ENCODE assay signal across 2 cellular contexts in the genomic region with DNA sequence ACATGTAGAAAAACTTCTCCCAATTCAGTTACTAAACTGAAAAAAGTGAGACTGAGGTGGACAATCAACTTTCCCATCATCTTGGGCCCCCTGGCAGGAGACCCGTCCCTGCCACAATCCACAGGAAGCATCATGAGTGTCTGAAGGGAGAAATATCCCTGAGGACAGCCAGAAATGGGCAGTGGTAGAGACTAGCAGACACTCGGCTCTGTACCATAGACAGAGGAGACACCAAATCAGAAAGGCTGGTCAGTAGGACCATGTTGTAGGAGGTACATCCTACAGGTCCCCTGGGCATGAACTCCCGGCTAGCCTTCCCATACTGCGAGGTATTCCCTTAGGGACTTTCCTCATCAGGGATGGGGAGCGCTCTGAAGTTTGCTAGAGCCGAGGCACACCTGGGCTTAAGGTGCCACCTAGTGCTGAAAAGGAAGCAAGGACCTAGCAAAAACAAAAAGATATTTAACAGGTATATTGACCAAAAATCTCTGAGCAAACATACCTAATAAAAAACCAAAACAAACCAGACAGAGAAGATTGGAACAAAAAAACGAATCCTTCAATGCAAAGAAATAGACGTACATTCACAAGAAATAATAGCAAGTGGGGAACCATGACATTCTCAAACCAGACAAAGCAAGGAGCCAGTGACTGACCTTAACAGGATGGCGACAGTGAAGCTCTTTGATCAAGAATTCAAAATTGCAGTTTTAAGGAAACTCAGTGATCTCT.
A peak's percentile ranks its signal among the peaks of the same experiment; 100 is the strongest.
TF ChIP-seq lines count a peak whose summit lies in the region.

No MANE protein-coding gene starts in this region.

TF ChIP-seq in WTC11, 78 proteins besides CTCF, POLR2A, EP300 and RAD21 (continued from another document):
- TF ChIP-seq, protein P1, sequence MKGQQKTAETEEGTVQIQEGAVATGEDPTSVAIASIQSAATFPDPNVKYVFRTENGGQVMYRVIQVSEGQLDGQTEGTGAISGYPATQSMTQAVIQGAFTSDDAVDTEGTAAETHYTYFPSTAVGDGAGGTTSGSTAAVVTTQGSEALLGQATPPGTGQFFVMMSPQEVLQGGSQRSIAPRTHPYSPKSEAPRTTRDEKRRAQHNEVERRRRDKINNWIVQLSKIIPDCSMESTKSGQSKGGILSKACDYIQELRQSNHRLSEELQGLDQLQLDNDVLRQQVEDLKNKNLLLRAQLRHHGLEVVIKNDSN (CRISPR knock-in tag; IDR thresholded peaks at IDR 0.05): no peak
- no peak for TF ChIP-seq ZNF396 (CRISPR knock-in tag; IDR thresholded peaks at IDR 0.05; ENCODE audit: borderline replicate concordance)
- TF ChIP-seq, protein P2, sequence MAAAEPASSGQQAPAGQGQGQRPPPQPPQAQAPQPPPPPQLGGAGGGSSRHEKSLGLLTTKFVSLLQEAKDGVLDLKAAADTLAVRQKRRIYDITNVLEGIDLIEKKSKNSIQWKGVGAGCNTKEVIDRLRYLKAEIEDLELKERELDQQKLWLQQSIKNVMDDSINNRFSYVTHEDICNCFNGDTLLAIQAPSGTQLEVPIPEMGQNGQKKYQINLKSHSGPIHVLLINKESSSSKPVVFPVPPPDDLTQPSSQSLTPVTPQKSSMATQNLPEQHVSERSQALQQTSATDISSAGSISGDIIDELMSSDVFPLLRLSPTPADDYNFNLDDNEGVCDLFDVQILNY (CRISPR knock-in tag; IDR thresholded peaks at IDR 0.05): no peak
- TF ChIP-seq, protein P3, sequence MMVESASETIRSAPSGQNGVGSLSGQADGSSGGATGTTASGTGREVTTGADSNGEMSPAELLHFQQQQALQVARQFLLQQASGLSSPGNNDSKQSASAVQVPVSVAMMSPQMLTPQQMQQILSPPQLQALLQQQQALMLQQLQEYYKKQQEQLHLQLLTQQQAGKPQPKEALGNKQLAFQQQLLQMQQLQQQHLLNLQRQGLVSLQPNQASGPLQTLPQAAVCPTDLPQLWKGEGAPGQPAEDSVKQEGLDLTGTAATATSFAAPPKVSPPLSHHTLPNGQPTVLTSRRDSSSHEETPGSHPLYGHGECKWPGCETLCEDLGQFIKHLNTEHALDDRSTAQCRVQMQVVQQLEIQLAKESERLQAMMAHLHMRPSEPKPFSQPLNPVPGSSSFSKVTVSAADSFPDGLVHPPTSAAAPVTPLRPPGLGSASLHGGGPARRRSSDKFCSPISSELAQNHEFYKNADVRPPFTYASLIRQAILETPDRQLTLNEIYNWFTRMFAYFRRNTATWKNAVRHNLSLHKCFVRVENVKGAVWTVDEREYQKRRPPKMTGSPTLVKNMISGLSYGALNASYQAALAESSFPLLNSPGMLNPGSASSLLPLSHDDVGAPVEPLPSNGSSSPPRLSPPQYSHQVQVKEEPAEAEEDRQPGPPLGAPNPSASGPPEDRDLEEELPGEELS (CRISPR knock-in tag; IDR thresholded peaks at IDR 0.05): no peak
- TF ChIP-seq, protein P4, sequence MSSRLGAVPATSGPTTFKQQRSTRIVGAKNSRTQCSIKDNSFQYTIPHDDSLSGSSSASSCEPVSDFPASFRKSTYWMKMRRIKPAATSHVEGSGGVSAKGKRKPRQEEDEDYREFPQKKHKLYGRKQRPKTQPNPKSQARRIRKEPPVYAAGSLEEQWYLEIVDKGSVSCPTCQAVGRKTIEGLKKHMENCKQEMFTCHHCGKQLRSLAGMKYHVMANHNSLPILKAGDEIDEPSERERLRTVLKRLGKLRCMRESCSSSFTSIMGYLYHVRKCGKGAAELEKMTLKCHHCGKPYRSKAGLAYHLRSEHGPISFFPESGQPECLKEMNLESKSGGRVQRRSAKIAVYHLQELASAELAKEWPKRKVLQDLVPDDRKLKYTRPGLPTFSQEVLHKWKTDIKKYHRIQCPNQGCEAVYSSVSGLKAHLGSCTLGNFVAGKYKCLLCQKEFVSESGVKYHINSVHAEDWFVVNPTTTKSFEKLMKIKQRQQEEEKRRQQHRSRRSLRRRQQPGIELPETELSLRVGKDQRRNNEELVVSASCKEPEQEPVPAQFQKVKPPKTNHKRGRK (CRISPR knock-in tag; IDR thresholded peaks at IDR 0.05; ENCODE audit: borderline replicate concordance): no peak
- TF ChIP-seq, protein P5, sequence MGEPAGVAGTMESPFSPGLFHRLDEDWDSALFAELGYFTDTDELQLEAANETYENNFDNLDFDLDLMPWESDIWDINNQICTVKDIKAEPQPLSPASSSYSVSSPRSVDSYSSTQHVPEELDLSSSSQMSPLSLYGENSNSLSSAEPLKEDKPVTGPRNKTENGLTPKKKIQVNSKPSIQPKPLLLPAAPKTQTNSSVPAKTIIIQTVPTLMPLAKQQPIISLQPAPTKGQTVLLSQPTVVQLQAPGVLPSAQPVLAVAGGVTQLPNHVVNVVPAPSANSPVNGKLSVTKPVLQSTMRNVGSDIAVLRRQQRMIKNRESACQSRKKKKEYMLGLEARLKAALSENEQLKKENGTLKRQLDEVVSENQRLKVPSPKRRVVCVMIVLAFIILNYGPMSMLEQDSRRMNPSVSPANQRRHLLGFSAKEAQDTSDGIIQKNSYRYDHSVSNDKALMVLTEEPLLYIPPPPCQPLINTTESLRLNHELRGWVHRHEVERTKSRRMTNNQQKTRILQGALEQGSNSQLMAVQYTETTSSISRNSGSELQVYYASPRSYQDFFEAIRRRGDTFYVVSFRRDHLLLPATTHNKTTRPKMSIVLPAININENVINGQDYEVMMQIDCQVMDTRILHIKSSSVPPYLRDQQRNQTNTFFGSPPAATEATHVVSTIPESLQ (CRISPR knock-in tag; IDR thresholded peaks at IDR 0.05): no peak
- TF ChIP-seq, protein P6, sequence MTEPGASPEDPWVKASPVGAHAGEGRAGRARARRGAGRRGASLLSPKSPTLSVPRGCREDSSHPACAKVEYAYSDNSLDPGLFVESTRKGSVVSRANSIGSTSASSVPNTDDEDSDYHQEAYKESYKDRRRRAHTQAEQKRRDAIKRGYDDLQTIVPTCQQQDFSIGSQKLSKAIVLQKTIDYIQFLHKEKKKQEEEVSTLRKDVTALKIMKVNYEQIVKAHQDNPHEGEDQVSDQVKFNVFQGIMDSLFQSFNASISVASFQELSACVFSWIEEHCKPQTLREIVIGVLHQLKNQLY (CRISPR knock-in tag; IDR thresholded peaks at IDR 0.05): no peak

TF ChIP-seq in HepG2, 621 proteins besides CTCF, POLR2A, EP300 and RAD21 (continued from another document and continues in another):
- TF ChIP-seq, protein P5 (CRISPR knock-in tag; conservative IDR thresholded peaks at IDR 0.05): no peak
- no peak for TF ChIP-seq ZNF577 (CRISPR knock-in tag; IDR thresholded peaks at IDR 0.05; ENCODE audit: borderline replicate concordance, low read depth)
- TF ChIP-seq ZNF383 (CRISPR knock-in tag; IDR thresholded peaks at IDR 0.05; ENCODE audit: borderline replicate concordance): no peak
- TF ChIP-seq ZFP36L2 (CRISPR knock-in tag; IDR thresholded peaks at IDR 0.05): no peak
- TF ChIP-seq, protein P3 (CRISPR knock-in tag; IDR thresholded peaks at IDR 0.05): no peak
- TF ChIP-seq ZNF652 (CRISPR knock-in tag; IDR thresholded peaks at IDR 0.05; ENCODE audit: borderline replicate concordance, low read depth): no peak
- TF ChIP-seq, protein P7, sequence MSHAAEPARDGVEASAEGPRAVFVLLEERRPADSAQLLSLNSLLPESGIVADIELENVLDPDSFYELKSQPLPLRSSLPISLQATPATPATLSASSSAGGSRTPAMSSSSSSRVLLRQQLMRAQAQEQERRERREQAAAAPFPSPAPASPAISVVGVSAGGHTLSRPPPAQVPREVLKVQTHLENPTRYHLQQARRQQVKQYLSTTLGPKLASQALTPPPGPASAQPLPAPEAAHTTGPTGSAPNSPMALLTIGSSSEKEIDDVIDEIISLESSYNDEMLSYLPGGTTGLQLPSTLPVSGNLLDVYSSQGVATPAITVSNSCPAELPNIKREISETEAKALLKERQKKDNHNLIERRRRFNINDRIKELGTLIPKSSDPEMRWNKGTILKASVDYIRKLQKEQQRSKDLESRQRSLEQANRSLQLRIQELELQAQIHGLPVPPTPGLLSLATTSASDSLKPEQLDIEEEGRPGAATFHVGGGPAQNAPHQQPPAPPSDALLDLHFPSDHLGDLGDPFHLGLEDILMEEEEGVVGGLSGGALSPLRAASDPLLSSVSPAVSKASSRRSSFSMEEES (CRISPR knock-in tag; IDR thresholded peaks at IDR 0.05): no peak
- TF ChIP-seq NCOA2 (CRISPR knock-in tag; IDR thresholded peaks at IDR 0.05): no peak
- TF ChIP-seq, protein P8, sequence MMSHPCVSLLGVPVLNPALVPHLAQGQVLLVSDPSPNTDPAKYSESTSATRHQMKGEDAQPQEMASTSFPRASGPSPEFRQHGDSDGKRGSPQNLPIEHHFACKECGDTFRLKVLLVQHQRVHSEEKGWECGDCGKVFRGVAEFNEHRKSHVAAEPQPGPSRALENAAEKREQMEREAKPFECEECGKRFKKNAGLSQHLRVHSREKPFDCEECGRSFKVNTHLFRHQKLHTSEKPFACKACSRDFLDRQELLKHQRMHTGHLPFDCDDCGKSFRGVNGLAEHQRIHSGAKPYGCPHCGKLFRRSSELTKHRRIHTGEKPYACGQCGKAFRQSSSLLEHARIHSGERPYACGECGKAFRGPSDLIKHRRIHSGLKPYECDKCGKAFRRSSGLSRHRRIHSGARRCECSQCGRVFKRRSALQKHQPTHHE (CRISPR knock-in tag; IDR thresholded peaks at IDR 0.05; ENCODE audit: borderline replicate concordance): no peak
- no peak for TF ChIP-seq ZNF33B (CRISPR knock-in tag; IDR thresholded peaks at IDR 0.05)
- no peak for TF ChIP-seq ZNF335 (CRISPR knock-in tag; IDR thresholded peaks at IDR 0.05)
- TF ChIP-seq, protein P9, sequence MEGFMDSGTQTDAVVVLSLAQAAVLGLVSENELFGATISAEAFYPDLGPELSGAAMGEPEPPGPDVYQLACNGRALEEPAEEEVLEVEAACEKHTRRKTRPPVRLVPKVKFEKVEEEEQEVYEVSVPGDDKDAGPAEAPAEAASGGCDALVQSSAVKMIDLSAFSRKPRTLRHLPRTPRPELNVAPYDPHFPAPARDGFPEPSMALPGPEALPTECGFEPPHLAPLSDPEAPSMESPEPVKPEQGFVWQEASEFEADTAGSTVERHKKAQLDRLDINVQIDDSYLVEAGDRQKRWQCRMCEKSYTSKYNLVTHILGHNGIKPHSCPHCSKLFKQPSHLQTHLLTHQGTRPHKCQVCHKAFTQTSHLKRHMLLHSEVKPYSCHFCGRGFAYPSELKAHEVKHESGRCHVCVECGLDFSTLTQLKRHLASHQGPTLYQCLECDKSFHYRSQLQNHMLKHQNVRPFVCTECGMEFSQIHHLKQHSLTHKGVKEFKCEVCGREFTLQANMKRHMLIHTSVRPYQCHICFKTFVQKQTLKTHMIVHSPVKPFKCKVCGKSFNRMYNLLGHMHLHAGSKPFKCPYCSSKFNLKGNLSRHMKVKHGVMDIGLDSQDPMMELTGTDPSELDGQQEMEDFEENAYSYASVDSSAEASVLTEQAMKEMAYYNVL (CRISPR knock-in tag; IDR thresholded peaks at IDR 0.05; ENCODE audit: borderline replicate concordance): 0 out of 2 replicates have a peak, but pooled peaks have one; percentile 32
- TF ChIP-seq, protein P10, sequence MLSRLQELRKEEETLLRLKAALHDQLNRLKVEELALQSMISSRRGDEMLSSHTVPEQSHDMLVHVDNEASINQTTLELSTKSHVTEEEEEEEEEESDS (CRISPR knock-in tag; IDR thresholded peaks at IDR 0.05; ENCODE audit: borderline replicate concordance): no peak
- TF ChIP-seq ZNF672 (CRISPR knock-in tag; IDR thresholded peaks at IDR 0.05): no peak
- TF ChIP-seq ZNF331 (CRISPR knock-in tag; IDR thresholded peaks at IDR 0.05): 0 out of 2 replicates have a peak, but pooled peaks have one; percentile 15
- TF ChIP-seq, protein P11, sequence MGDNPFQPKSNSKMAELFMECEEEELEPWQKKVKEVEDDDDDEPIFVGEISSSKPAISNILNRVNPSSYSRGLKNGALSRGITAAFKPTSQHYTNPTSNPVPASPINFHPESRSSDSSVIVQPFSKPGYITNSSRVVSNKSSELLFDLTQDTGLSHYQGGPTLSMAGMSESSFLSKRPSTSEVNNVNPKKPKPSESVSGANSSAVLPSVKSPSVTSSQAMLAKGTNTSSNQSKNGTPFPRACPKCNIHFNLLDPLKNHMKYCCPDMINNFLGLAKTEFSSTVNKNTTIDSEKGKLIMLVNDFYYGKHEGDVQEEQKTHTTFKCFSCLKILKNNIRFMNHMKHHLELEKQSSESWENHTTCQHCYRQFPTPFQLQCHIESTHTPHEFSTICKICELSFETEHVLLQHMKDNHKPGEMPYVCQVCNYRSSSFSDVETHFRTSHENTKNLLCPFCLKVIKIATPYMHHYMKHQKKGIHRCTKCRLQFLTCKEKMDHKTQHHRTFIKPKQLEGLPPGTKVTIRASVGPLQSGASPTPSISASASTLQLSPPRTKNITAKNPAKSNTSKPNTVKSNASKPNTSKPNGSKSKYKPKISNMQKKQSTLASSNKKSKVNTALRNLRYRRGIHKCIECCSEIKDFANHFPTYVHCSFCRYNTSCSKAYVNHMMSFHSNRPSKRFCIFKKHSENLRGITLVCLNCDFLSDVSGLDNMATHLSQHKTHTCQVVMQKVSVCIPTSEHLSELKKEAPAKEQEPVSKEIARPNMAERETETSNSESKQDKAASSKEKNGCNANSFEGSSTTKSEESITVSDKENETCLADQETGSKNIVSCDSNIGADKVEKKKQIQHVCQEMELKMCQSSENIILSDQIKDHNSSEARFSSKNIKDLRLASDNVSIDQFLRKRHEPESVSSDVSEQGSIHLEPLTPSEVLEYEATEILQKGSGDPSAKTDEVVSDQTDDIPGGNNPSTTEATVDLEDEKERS (CRISPR knock-in tag; IDR thresholded peaks at IDR 0.05): no peak
- no peak for TF ChIP-seq ZNF879 (CRISPR knock-in tag; IDR thresholded peaks at IDR 0.05)
- no peak for TF ChIP-seq ZFP36 (IDR thresholded peaks at IDR 0.05; ENCODE audit: borderline replicate concordance, low read depth, low read length, partially characterized antibody)
- no peak for TF ChIP-seq ONECUT2 (CRISPR knock-in tag; IDR thresholded peaks at IDR 0.05)
- no peak for TF ChIP-seq HDAC6 (IDR thresholded peaks at IDR 0.05; ENCODE audit: low read depth, low read length)
- 0 out of 2 replicates have a peak, but pooled peaks have one; percentile 24 for TF ChIP-seq KDM2A (CRISPR knock-in tag; IDR thresholded peaks at IDR 0.05; ENCODE audit: borderline replicate concordance, low read depth)
